26 cellular contexts compared by ENCODE assay signal in genomic region chr9:4243877-4244812, GRCh38. TPM values are rescaled to one million over a fixed set of nuclear protein-coding genes. Genes with fewer than 3 reads are reported as not detected.
DNase-seq lines count a peak whose midpoint lies in the region; ATAC-seq and TF ChIP-seq lines count a peak whose summit lies in the region.
"Had no signal": no experiment of that assay in that cellular context is flagged by ENCODE, and none has a peak within 500 bp of the region (broad histone marks: within the 10 kb centered on the region; RNA-seq: fewer than 3 reads in every experiment).

No MANE protein-coding gene starts in this region.

- WGBS in body of pancreas, 2 donors: 53 to 62% methylated on average over 8 of the region's 8 CpGs
- WGBS in mesenchymal stem cell: 65% methylated on average over 6 of the region's 8 CpGs

- no peak overlapping the region for H3K4ac ChIP-seq in mesenchymal stem cell (ENCODE audit: low read depth in 1 of 2, low read length in 2 of 2)

- H3K36me3 ChIP-seq in body of pancreas (replicated peaks in 1 of 2; ENCODE audit: insufficient read depth in 1 of 2, low read depth in 2 of 2) (no peaks in the 10 kb centered on the region), mesenchymal stem cell (ENCODE audit: control insufficient read depth in 1 of 2, insufficient read depth in 2 of 2, low read depth in 1 of 2, low read length in 2 of 2) (peaks cover 0 to 3% of the 10 kb centered on the region in 2 experiments)
- H3K36me3 ChIP-seq: BE2C, tibial nerve had no signal

- intact Hi-C loops in body of pancreas (cut with DNase I): no loop called here

- H2BK12ac ChIP-seq in mesenchymal stem cell (ENCODE audit: low read length in 2 of 2): no peak overlapping the region

- peaks cover 5% of the 10 kb centered on the region for H3K79me1 ChIP-seq in mesenchymal stem cell (replicated peaks; ENCODE audit: low read length, poor library complexity, severe bottlenecking)

- TF ChIP-seq CTCF in C4-2B (conservative IDR thresholded peaks at IDR 0.05) (no peak), LNCaP clone FGC (IDR thresholded peaks at IDR 0.05; ENCODE audit: control insufficient read depth, extremely low read depth, insufficient read depth) (no peak), body of pancreas (IDR thresholded peaks at IDR 0.05) (no peak)

- DNase-seq in LNCaP clone FGC (ENCODE audit: low read depth) (peak; percentile 78), body of pancreas (no peak), mesenchymal stem cell (no peak), activated T-cell treated with anti-CD3 and anti-CD28 coated beads for 4 hours (no peak), NCI-H2171 treated with DMSO at 0.1 percent for 48 hours (lab: John Stamatoyannopoulos, UW) (no peak)
- no peak for DNase-seq in stimulated activated naive CD4-positive, alpha-beta T cell (lab: John Stamatoyannopoulos, UW)
- DNase-seq: ACHN; activated CD4-positive, alpha-beta T cell treated with anti-CD3 and anti-CD28 coated beads for 36 hours; BE2C; DMS153; effector CD8-positive, alpha-beta T cell; H7; immature natural killer cell; MV-4-11; naive B cell; NCI-H1694; NCI-H2227 treated with DMSO at 0.1 percent for 48 hours; NCI-H526 treated with DMSO at 0.1 percent for 48 hours; nucleus accumbens; Right ventricle myocardium superior; stimulated activated CD4-positive, alpha-beta T cell treated with anti-CD3 and anti-CD28 coated beads, Interleukin-4, amount 100 ng/mL, for 1 hour had no signal

- no peak for ATAC-seq in body of pancreas
- no peak for ATAC-seq in GM18498 (IDR thresholded peaks at IDR 0.05; ENCODE audit: unreplicated experiment)
- ATAC-seq: left lobe of liver, Panc1 had no signal

- H3K27me3 ChIP-seq in body of pancreas (no peaks in the 10 kb centered on the region), mesenchymal stem cell (ENCODE audit: control insufficient read depth in 1 of 2, insufficient read depth in 1 of 2, low read length in 2 of 2) (no peaks in the 10 kb centered on the region)
- H3K27me3 ChIP-seq: BE2C, tibial nerve had no signal

- no peak overlapping the region for H3K18ac ChIP-seq in mesenchymal stem cell (ENCODE audit: low read depth in 1 of 2, low read length in 2 of 2)

- no peak overlapping the region for H2BK15ac ChIP-seq in mesenchymal stem cell (ENCODE audit: low read depth, poor library complexity, severe bottlenecking)

- no peak overlapping the region for H3K4me2 ChIP-seq in mesenchymal stem cell (ENCODE audit: low read length, poor library complexity, severe bottlenecking)

- no peak overlapping the region for H3K23ac ChIP-seq in mesenchymal stem cell (ENCODE audit: low read length in 2 of 2)

- no peak overlapping the region for H3K9ac ChIP-seq in mesenchymal stem cell (ENCODE audit: low read length)

- H3K9me3 ChIP-seq in body of pancreas (no peaks in the 10 kb centered on the region), mesenchymal stem cell (ENCODE audit: control insufficient read depth, low read length) (no peaks in the 10 kb centered on the region)
- H3K9me3 ChIP-seq: BE2C had no signal

- TF ChIP-seq POLR2A in body of pancreas (IDR thresholded peaks at IDR 0.05): no peak

- H3K4me1 ChIP-seq in body of pancreas: no peaks in the 10 kb centered on the region
- peaks cover 9% of the 10 kb centered on the region for H3K4me1 ChIP-seq in mesenchymal stem cell (ENCODE audit: control insufficient read depth, insufficient read depth, low read depth, low read length)
- H3K4me1 ChIP-seq: BE2C, tibial nerve had no signal

- H3K14ac ChIP-seq in mesenchymal stem cell (ENCODE audit: low read length in 2 of 2): no peak overlapping the region

- no peak overlapping the region for H4K91ac ChIP-seq in mesenchymal stem cell (ENCODE audit: low read length)

- H2AFZ ChIP-seq in mesenchymal stem cell (ENCODE audit: low read depth, low read length): no peak overlapping the region

- no peak overlapping the region for H2BK5ac ChIP-seq in mesenchymal stem cell (ENCODE audit: low read depth, low read length, poor library complexity, severe bottlenecking)

- no peak overlapping the region for H2BK120ac ChIP-seq in mesenchymal stem cell (ENCODE audit: low read depth, low read length)

- H3K4me3 ChIP-seq in LNCaP clone FGC (ENCODE audit: low read depth, low read length) (no peak overlapping the region), body of pancreas (no peak overlapping the region), mesenchymal stem cell (ENCODE audit: insufficient read depth in 1 of 2, low read depth in 1 of 2, low read length in 2 of 2) (no peak overlapping the region)
- H3K4me3 ChIP-seq: tibial nerve had no signal

- no peak overlapping the region for H4K8ac ChIP-seq in mesenchymal stem cell (ENCODE audit: low read length)

- H3K27ac ChIP-seq in C4-2B: peak overlapping the region; percentile 39
- H3K27ac ChIP-seq in body of pancreas: peak overlapping the region in 3 of 4 donors; percentile 3 to 23 (median 11)
- H3K27ac ChIP-seq in mesenchymal stem cell (ENCODE audit: low read length, poor library complexity, severe bottlenecking): peak overlapping the region; percentile 39
- H3K27ac ChIP-seq: tibial nerve had no signal

- H2AK5ac ChIP-seq in mesenchymal stem cell (ENCODE audit: low read length, severe bottlenecking): no peak overlapping the region

RNA-seq across cellular contexts. Expression of gene GLIS3, which starts 55.7 kb away (rescaled TPM):
- 10 to 100 TPM; 83.5 to 87.3 TPM for total RNA-seq in body of pancreas
- 19.0 TPM for polyA plus RNA-seq in mesenchymal stem cell (2013, experiment 1 of 2)
- 18.8 TPM for polyA plus RNA-seq in mesenchymal stem cell (2013, experiment 2 of 2)
